11 cellular contexts compared by ENCODE assay signal in genomic region chr1:31745898-31746668, GRCh38. TPM values are rescaled to one million over a fixed set of nuclear protein-coding genes. Genes with fewer than 3 reads are reported as not detected.
DNase-seq lines count a peak whose midpoint lies in the region; ATAC-seq and TF ChIP-seq lines count a peak whose summit lies in the region.
"Had no signal": no experiment of that assay in that cellular context is flagged by ENCODE, and none has a peak within 500 bp of the region (broad histone marks: within the 10 kb centered on the region; RNA-seq: fewer than 3 reads in every experiment).

No MANE protein-coding gene starts in this region.

- no peak for DNase-seq in activated naive CD8-positive, alpha-beta T cell treated with anti-CD3 and anti-CD28 coated beads, Interleukin-2, amount 10 ng/mL, durations not matched to agents 7 days and 5 days
- DNase-seq in activated naive CD8-positive, alpha-beta T cell treated with anti-CD3 and anti-CD28 coated beads, Interleukin-2, amount 50 U/mL, for 24 hours = no peak
- peak; percentile 39 for DNase-seq in NCI-H2196 treated with DMSO at 0.1 percent for 48 hours (lab: John Stamatoyannopoulos, UW; ENCODE audit: unreplicated experiment)
- DNase-seq in central memory CD8-positive, alpha-beta T cell (ENCODE audit: low spot score in 2 of 2) = no peak
- DNase-seq in testis = no peak
- no peak for DNase-seq in cerebellum (ENCODE audit: low spot score)
- DNase-seq in activated effector memory CD4-positive, alpha-beta T cell treated with anti-CD3 and anti-CD28 coated beads, Interleukin-2, amount 50 U/mL, for 16 hours = no peak

- WGBS in testis, 2 donors = 62 to 63% methylated on average over 14 to 15 of the region's 15 CpGs

- POLR2A ChIA-PET in activated naive CD8-positive, alpha-beta T cell treated with anti-CD3 and anti-CD28 coated beads, Interleukin-2, amount 10 ng/mL, durations not matched to agents 7 days and 5 days (lab: Charles Lee) = interaction anchor here (1.8 kb wide), 1 partner anchor 102 kb away, joined by 8 read pairs; the partner anchor contains the start of gene PEF1

- intact Hi-C loops in testis (cut with DNase I; ENCODE audit: low total_unique reads) = no loop called here

- no peaks in the 10 kb centered on the region for H3K9me3 ChIP-seq in testis
- H3K9me3 ChIP-seq: colonic mucosa, uterus had no signal

- no peaks in the 10 kb centered on the region for H3K36me3 ChIP-seq in testis (ENCODE audit: low read depth, missing control alignments)
- H3K36me3 ChIP-seq: colonic mucosa, uterus had no signal

- no peaks in the 10 kb centered on the region for H3K27me3 ChIP-seq in testis
- H3K27me3 ChIP-seq: colonic mucosa, uterus had no signal

- H3K27ac ChIP-seq in testis = no peak overlapping the region
- H3K27ac ChIP-seq: colonic mucosa, uterus had no signal

- TF ChIP-seq CTCF in testis (IDR thresholded peaks at IDR 0.05) = peak in 2 of 3 experiments; percentile 3 to 11

- no peak overlapping the region for H3K4me3 Mint-ChIP-seq in activated naive CD8-positive, alpha-beta T cell treated with anti-CD3 and anti-CD28 coated beads, Interleukin-2, amount 10 ng/mL, durations not matched to agents 7 days and 5 days
- no peak overlapping the region for H3K4me3 Mint-ChIP-seq in activated naive CD8-positive, alpha-beta T cell treated with anti-CD3 and anti-CD28 coated beads, Interleukin-2, amount 50 U/mL, for 24 hours
- H3K4me3 Mint-ChIP-seq in central memory CD8-positive, alpha-beta T cell = peak overlapping the region; percentile 51
- H3K4me3 Mint-ChIP-seq: activated CD4-positive, alpha-beta memory T cell treated with anti-CD3 and anti-CD28 coated beads, Interleukin-2, amount 10 ng/mL, durations not matched to agents 7 days and 5 days had no signal

- H3K27me3 Mint-ChIP-seq in activated naive CD8-positive, alpha-beta T cell treated with anti-CD3 and anti-CD28 coated beads, Interleukin-2, amount 10 ng/mL, durations not matched to agents 7 days and 5 days = peaks cover 3% of the 10 kb centered on the region
- no peaks in the 10 kb centered on the region for H3K27me3 Mint-ChIP-seq in activated naive CD8-positive, alpha-beta T cell treated with anti-CD3 and anti-CD28 coated beads, Interleukin-2, amount 50 U/mL, for 24 hours
- H3K27me3 Mint-ChIP-seq in central memory CD8-positive, alpha-beta T cell = no peaks in the 10 kb centered on the region

- no peaks in the 10 kb centered on the region for H3K9me3 Mint-ChIP-seq in activated naive CD8-positive, alpha-beta T cell treated with anti-CD3 and anti-CD28 coated beads, Interleukin-2, amount 10 ng/mL, durations not matched to agents 7 days and 5 days
- H3K9me3 Mint-ChIP-seq in activated naive CD8-positive, alpha-beta T cell treated with anti-CD3 and anti-CD28 coated beads, Interleukin-2, amount 50 U/mL, for 24 hours = no peaks in the 10 kb centered on the region
- no peaks in the 10 kb centered on the region for H3K9me3 Mint-ChIP-seq in central memory CD8-positive, alpha-beta T cell
- H3K9me3 Mint-ChIP-seq: activated CD4-positive, alpha-beta memory T cell treated with anti-CD3 and anti-CD28 coated beads, Interleukin-2, amount 10 ng/mL, durations not matched to agents 7 days and 5 days had no signal

- H3K4me1 Mint-ChIP-seq in activated naive CD8-positive, alpha-beta T cell treated with anti-CD3 and anti-CD28 coated beads, Interleukin-2, amount 10 ng/mL, durations not matched to agents 7 days and 5 days = peaks cover 25% of the 10 kb centered on the region
- H3K4me1 Mint-ChIP-seq in activated naive CD8-positive, alpha-beta T cell treated with anti-CD3 and anti-CD28 coated beads, Interleukin-2, amount 50 U/mL, for 24 hours = peaks cover 21% of the 10 kb centered on the region
- H3K4me1 Mint-ChIP-seq in central memory CD8-positive, alpha-beta T cell = peaks cover 40% of the 10 kb centered on the region

- peak overlapping the region; percentile 49 for H3K27ac Mint-ChIP-seq in activated naive CD8-positive, alpha-beta T cell treated with anti-CD3 and anti-CD28 coated beads, Interleukin-2, amount 10 ng/mL, durations not matched to agents 7 days and 5 days
- H3K27ac Mint-ChIP-seq in activated naive CD8-positive, alpha-beta T cell treated with anti-CD3 and anti-CD28 coated beads, Interleukin-2, amount 50 U/mL, for 24 hours = no peak overlapping the region
- peak overlapping the region; percentile 33 for H3K27ac Mint-ChIP-seq in central memory CD8-positive, alpha-beta T cell (ENCODE audit: low read depth)
- H3K27ac Mint-ChIP-seq: activated CD4-positive, alpha-beta memory T cell treated with anti-CD3 and anti-CD28 coated beads, Interleukin-2, amount 10 ng/mL, durations not matched to agents 7 days and 5 days had no signal

- H3K4me3 ChIP-seq in testis = no peak overlapping the region
- H3K4me3 ChIP-seq: colonic mucosa, uterus had no signal

- H3K36me3 Mint-ChIP-seq in activated naive CD8-positive, alpha-beta T cell treated with anti-CD3 and anti-CD28 coated beads, Interleukin-2, amount 10 ng/mL, durations not matched to agents 7 days and 5 days = no peaks in the 10 kb centered on the region
- H3K36me3 Mint-ChIP-seq in activated naive CD8-positive, alpha-beta T cell treated with anti-CD3 and anti-CD28 coated beads, Interleukin-2, amount 50 U/mL, for 24 hours (ENCODE audit: low read depth) = no peaks in the 10 kb centered on the region
- no peaks in the 10 kb centered on the region for H3K36me3 Mint-ChIP-seq in central memory CD8-positive, alpha-beta T cell (ENCODE audit: insufficient read depth)

- peaks cover 33% of the 10 kb centered on the region for H3K4me1 ChIP-seq in testis
- H3K4me1 ChIP-seq: colonic mucosa, uterus had no signal

- TF ChIP-seq POLR2A in testis (IDR thresholded peaks at IDR 0.05) = no peak

- no peak for ATAC-seq in activated naive CD8-positive, alpha-beta T cell treated with anti-CD3 and anti-CD28 coated beads, Interleukin-2, amount 10 ng/mL, durations not matched to agents 7 days and 5 days (ENCODE audit: low read depth)
- ATAC-seq in activated naive CD8-positive, alpha-beta T cell treated with anti-CD3 and anti-CD28 coated beads, Interleukin-2, amount 50 U/mL, for 24 hours = no peak
- ATAC-seq in central memory CD8-positive, alpha-beta T cell (replicated peaks; ENCODE audit: extremely low read depth, poor library complexity, severe bottlenecking) = no peak
- ATAC-seq in HG02973 (IDR thresholded peaks at IDR 0.05; ENCODE audit: unreplicated experiment) = no peak

RNA-seq across cellular contexts. Expression of gene ADGRB2, which starts 18.1 kb away (rescaled TPM):
- under 1 TPM; 0.74 to 0.75 TPM for total RNA-seq in activated naive CD8-positive, alpha-beta T cell treated with anti-CD3 and anti-CD28 coated beads, Interleukin-2, amount 10 ng/mL, durations not matched to agents 7 days and 5 days
- 10 to 100 TPM; 15.7 to 18.0 TPM for total RNA-seq in testis
- 11.8 TPM for polyA plus RNA-seq in testis (ENCODE audit: insufficient read depth, low read depth, low replicate concordance)
- 34.0 TPM for total RNA-seq in cerebellum

RNA-seq across cellular contexts. Expression of gene COL16A1, which starts 42.3 kb away (rescaled TPM):
- under 1 TPM in 1 of 2 experiments, not detected in 1; 0.14 TPM for total RNA-seq in activated naive CD8-positive, alpha-beta T cell treated with anti-CD3 and anti-CD28 coated beads, Interleukin-2, amount 10 ng/mL, durations not matched to agents 7 days and 5 days
- total RNA-seq in testis (100 to 1,000 TPM; 101 to 120 TPM), cerebellum (9.3 TPM)
- 96.4 TPM for polyA plus RNA-seq in testis (ENCODE audit: insufficient read depth, low read depth, low replicate concordance)
- total RNA-seq: activated CD4-positive, alpha-beta memory T cell treated with anti-CD3 and anti-CD28 coated beads, Interleukin-2, amount 10 ng/mL, durations not matched to agents 7 days and 5 days had no signal

Comparison
In these comparisons a context has a peak if more than half of its experiments do, and no peak if none do; other contexts are left out.
1. RNA of gene ADGRB2, which starts 18.1 kb away (total RNA-seq): 34.0 TPM in cerebellum (single experiment) and 15.7 to 18.0 TPM in testis; 0.74 to 0.75 TPM in activated naive CD8-positive, alpha-beta T cell treated with anti-CD3 and anti-CD28 coated beads, Interleukin-2, amount 10 ng/mL, durations not matched to agents 7 days and 5 days; every median in the first group is over 4 times any median in the second.